Comparison of ENCODE assay signal across 14 cellular contexts in genomic region chr4:7810792-7811535, GRCh38.
DNase-seq lines count a peak whose midpoint lies in the region; ATAC-seq, FAIRE-seq and TF ChIP-seq lines count a peak whose summit lies in the region.
"Had no signal": no experiment of that assay in that cellular context is flagged by ENCODE, and none has a peak within 500 bp of the region (broad histone marks: within the 10 kb centered on the region; RNA-seq: fewer than 3 reads in every experiment).

No MANE protein-coding gene starts in this region.

- H2BK120ac ChIP-seq in mesendoderm (ENCODE audit: low read depth, low read length), result no peak overlapping the region

- no peak for FAIRE-seq in small intestine (lab: Jason Lieb, UNC)

- WGBS in gastroesophageal sphincter (ENCODE audit: low coverage in 1 of 2), 2 donors, result 36 to 94% methylated on average over 3 to 9 of the region's 35 CpGs
- 86 to 91% methylated on average over 21 to 31 of the region's 35 CpGs for WGBS in thyroid gland, 2 donors
- WGBS in mesendoderm (ENCODE audit: extremely low coverage, insufficient coverage, low lambda C conversion rate), result no CpG with 5 or more reads among the region's 35 CpGs
- WGBS in small intestine, 3 donors, result 84 to 91% (median 89%) methylated on average over 35 of the region's 35 CpGs

- H3K9me3 ChIP-seq in SJSA1 (replicated peaks) (no peaks in the 10 kb centered on the region; the same call in 1 of the 2 replicates), gastroesophageal sphincter (no peaks in the 10 kb centered on the region), muscle layer of colon (ENCODE audit: low read length) (no peaks in the 10 kb centered on the region), thyroid gland (no peaks in the 10 kb centered on the region), small intestine (ENCODE audit: control insufficient read depth, low read depth) (no peaks in the 10 kb centered on the region)
- H3K9me3 ChIP-seq: body of pancreas, HAP-1 had no signal

- DNase-seq in SJSA1 (ENCODE audit: low read depth in 1 of 2, low spot score in 2 of 2), result no peak
- no peak for DNase-seq in thyroid gland
- no peak for DNase-seq in mesendoderm
- no peak for DNase-seq in HuH-7 (ENCODE audit: low spot score)
- DNase-seq in small intestine, result no peak
- DNase-seq in NCI-H1417 (lab: John Stamatoyannopoulos, UW), result no peak
- DNase-seq: effector CD4-positive, alpha-beta T cell; foreskin melanocyte; NCI-H82; stimulated activated CD4-positive, alpha-beta T cell treated with anti-CD3 and anti-CD28 coated beads, Interleukin-2, amount 100 ng/mL, for 48 hours had no signal

- peak overlapping the region; percentile 91 for H3K27ac ChIP-seq in SJSA1
- peak overlapping the region; percentile 59 to 89 (median 80) for H3K27ac ChIP-seq in gastroesophageal sphincter
- H3K27ac ChIP-seq in muscle layer of colon (ENCODE audit: low read depth, low read length), result peak overlapping the region; percentile 61
- peak overlapping the region; percentile 66 to 78 (median 70) for H3K27ac ChIP-seq in thyroid gland
- no peak overlapping the region for H3K27ac ChIP-seq in mesendoderm (ENCODE audit: low read depth, low read length)
- H3K27ac ChIP-seq in small intestine (ENCODE audit: low read depth in 1 of 2, low read length in 1 of 2), result peak overlapping the region in 1 of 2 donors; percentile 84
- H3K27ac ChIP-seq: body of pancreas had no signal

- no peak overlapping the region for H2BK5ac ChIP-seq in mesendoderm (ENCODE audit: low read length)

- no peak overlapping the region for H3K18ac ChIP-seq in mesendoderm (ENCODE audit: low read length)

- intact Hi-C loops in thyroid gland (cut with DNase I), result no loop called here

- no peaks in the 10 kb centered on the region for H3K79me1 ChIP-seq in mesendoderm (ENCODE audit: low read length)

- H3K36me3 ChIP-seq in SJSA1 (peaks cover 74% of the 10 kb centered on the region), gastroesophageal sphincter (peaks cover 0 to 50% of the 10 kb centered on the region in 2 donors), muscle layer of colon (ENCODE audit: insufficient read depth, low read length) (peaks cover 39% of the 10 kb centered on the region), thyroid gland (no peaks in the 10 kb centered on the region), mesendoderm (ENCODE audit: control insufficient read depth, insufficient read depth, low read length) (peaks cover 5% of the 10 kb centered on the region), small intestine (ENCODE audit: control insufficient read depth in 2 of 2, insufficient read depth in 2 of 2, low read length in 2 of 2) (peaks cover 0 to 5% of the 10 kb centered on the region in 2 donors)

- H3K9ac ChIP-seq in muscle layer of colon (ENCODE audit: low read length) (no peak overlapping the region), mesendoderm (ENCODE audit: low read length) (no peak overlapping the region)

- TF ChIP-seq EP300 in gastroesophageal sphincter (IDR thresholded peaks at IDR 0.05), result no peak

- no peak overlapping the region; the same call in 1 of the 2 replicates for H3K4me3 ChIP-seq in SJSA1
- H3K4me3 ChIP-seq in gastroesophageal sphincter, result no peak overlapping the region
- H3K4me3 ChIP-seq in muscle layer of colon (ENCODE audit: low read depth in 1 of 2, low read length in 2 of 2), result no peak overlapping the region
- H3K4me3 ChIP-seq in thyroid gland (replicated peaks in 1 of 3), result no peak overlapping the region
- no peak overlapping the region for H3K4me3 ChIP-seq in mesendoderm (ENCODE audit: low read length)
- no peak overlapping the region for H3K4me3 ChIP-seq in small intestine (ENCODE audit: low read depth in 1 of 2, low read length in 2 of 2)
- H3K4me3 ChIP-seq: body of pancreas, HAP-1 had no signal

- H4K5ac ChIP-seq in mesendoderm (ENCODE audit: low read length), result no peak overlapping the region

- peaks cover 61% of the 10 kb centered on the region for H3K4me1 ChIP-seq in SJSA1 (replicated peaks)
- H3K4me1 ChIP-seq in gastroesophageal sphincter, result peaks cover 7 to 87% (median 32%) of the 10 kb centered on the region in 3 donors
- peaks cover 54% of the 10 kb centered on the region for H3K4me1 ChIP-seq in muscle layer of colon (ENCODE audit: insufficient read depth, low read length)
- H3K4me1 ChIP-seq in thyroid gland, result peaks cover 46 to 65% of the 10 kb centered on the region in 2 donors
- no peaks in the 10 kb centered on the region for H3K4me1 ChIP-seq in mesendoderm (ENCODE audit: control insufficient read depth, low read depth, low read length)
- H3K4me1 ChIP-seq in small intestine (ENCODE audit: control insufficient read depth in 2 of 2, insufficient read depth in 1 of 2, low read depth in 1 of 2, low read length in 1 of 2), result no peaks in the 10 kb centered on the region
- H3K4me1 ChIP-seq: HAP-1 had no signal

- TF ChIP-seq CTCF in gastroesophageal sphincter (IDR thresholded peaks at IDR 0.05) (no peak), thyroid gland (IDR thresholded peaks at IDR 0.05) (no peak)

- TF ChIP-seq POLR2A in gastroesophageal sphincter (IDR thresholded peaks at IDR 0.05) (no peak), thyroid gland (IDR thresholded peaks at IDR 0.05) (no peak)

- no peak overlapping the region for H2AK5ac ChIP-seq in mesendoderm (ENCODE audit: low read length)

- H2BK15ac ChIP-seq in mesendoderm (replicated peaks; ENCODE audit: low read depth), result no peak overlapping the region

- ATAC-seq in gastroesophageal sphincter, result no peak

- H3K27me3 ChIP-seq in SJSA1 (replicated peaks) (no peaks in the 10 kb centered on the region), gastroesophageal sphincter (no peaks in the 10 kb centered on the region), muscle layer of colon (ENCODE audit: control insufficient read depth in 1 of 2, insufficient read depth in 2 of 2, low read length in 2 of 2) (no peaks in the 10 kb centered on the region), thyroid gland (no peaks in the 10 kb centered on the region), mesendoderm (ENCODE audit: insufficient read depth, low read length, poor library complexity) (no peaks in the 10 kb centered on the region), small intestine (ENCODE audit: control insufficient read depth in 2 of 2, insufficient read depth in 2 of 2, low read length in 2 of 2) (no peaks in the 10 kb centered on the region)
- H3K27me3 ChIP-seq: body of pancreas had no signal

- no peak overlapping the region for H3K23ac ChIP-seq in mesendoderm (ENCODE audit: low read length)

- H3K4me2 ChIP-seq in mesendoderm (ENCODE audit: low read length), result no peak overlapping the region

- no peaks in the 10 kb centered on the region for H3K79me2 ChIP-seq in mesendoderm (ENCODE audit: control insufficient read depth, insufficient read depth, low read length)

- H4K8ac ChIP-seq in mesendoderm (ENCODE audit: low read depth, low read length), result no peak overlapping the region

- no peak overlapping the region for H3K56ac ChIP-seq in mesendoderm (ENCODE audit: low read length)

- no peak overlapping the region for H3K4ac ChIP-seq in mesendoderm (ENCODE audit: low read depth, low read length)
